In the genomic region with DNA sequence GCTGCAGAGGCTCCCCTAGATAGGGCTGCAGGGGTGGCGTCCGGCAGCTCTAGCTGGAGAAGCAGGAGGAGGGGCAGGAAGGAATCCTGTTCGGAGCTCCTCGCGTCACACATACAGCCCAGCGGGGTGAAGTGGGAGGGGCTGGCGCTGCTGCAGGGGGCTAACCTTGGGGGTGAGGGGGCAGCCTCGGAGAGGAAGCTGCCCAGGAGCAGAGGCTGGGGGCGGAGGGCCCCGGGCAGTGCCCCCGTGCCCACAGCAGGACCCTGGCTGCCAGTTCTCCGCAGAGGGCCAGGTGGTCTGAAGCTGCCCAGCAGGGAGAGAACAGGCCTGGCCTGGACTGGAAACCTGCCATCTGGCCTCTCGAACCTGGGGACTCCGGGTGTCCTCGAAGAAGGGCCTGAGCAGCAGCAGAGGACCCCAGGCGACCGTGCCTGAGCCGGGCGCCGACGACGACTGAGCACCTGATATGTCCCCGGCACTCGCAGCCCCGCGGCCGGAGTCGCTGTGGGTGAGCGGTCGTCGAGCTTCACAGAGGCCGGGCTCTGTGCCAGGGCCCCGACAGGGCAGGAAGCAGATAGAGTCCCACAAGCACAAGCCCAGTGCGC, we compare ENCODE assay signal across 9 cellular contexts. TPM values are rescaled to one million over a fixed set of nuclear protein-coding genes. Genes with fewer than 3 reads are reported as not detected.
DNase-seq lines count a peak whose midpoint lies in the region; ATAC-seq and TF ChIP-seq lines count a peak whose summit lies in the region.
"Had no signal": no experiment of that assay in that cellular context is flagged by ENCODE, and none has a peak within 500 bp of the region (broad histone marks: within the 10 kb centered on the region; RNA-seq: fewer than 3 reads in every experiment).

No MANE protein-coding gene starts in this region.

- peaks cover 3% of the 10 kb centered on the region for H3K36me3 Mint-ChIP-seq in chondrocyte (ENCODE audit: low read depth)
- peaks cover 4% of the 10 kb centered on the region; the same call in 1 of the 2 replicates for H3K36me3 Mint-ChIP-seq in HFFc6 (ENCODE audit: low read depth)

- H3K4me1 Mint-ChIP-seq in chondrocyte (ENCODE audit: low read depth) (peaks cover 7% of the 10 kb centered on the region), HFFc6 (ENCODE audit: low read depth) (peaks cover 7% of the 10 kb centered on the region; the same call in 1 of the 2 replicates)

- no peak overlapping the region for H3K27ac ChIP-seq in MM.1S (ENCODE audit: low read length)

- H3K4me2 ChIP-seq in MM.1S (ENCODE audit: low read depth, low read length), result no peak overlapping the region

- 0 out of 2 replicates have a peak, but pooled peaks cover 4% of the 10 kb centered on the region for H3K4me1 ChIP-seq in MM.1S (ENCODE audit: low read length)

- H3K9me3 ChIP-seq in MM.1S (replicated peaks; ENCODE audit: insufficient read depth, low read length), result no peaks in the 10 kb centered on the region

- no peak overlapping the region for H3K9ac ChIP-seq in MM.1S (ENCODE audit: low read length)

- no peaks in the 10 kb centered on the region for H3K9me2 ChIP-seq in MM.1S (replicated peaks; ENCODE audit: insufficient read depth, low read length)

- peaks cover 8% of the 10 kb centered on the region for H3K9me3 Mint-ChIP-seq in chondrocyte (ENCODE audit: low read depth)
- H3K9me3 Mint-ChIP-seq in HFFc6, result peaks cover 6% of the 10 kb centered on the region

- TF ChIP-seq CTCF in chondrocyte (IDR thresholded peaks at IDR 0.05), result no peak
- no peak for TF ChIP-seq CTCF in HFFc6 (IDR thresholded peaks at IDR 0.05)
- TF ChIP-seq CTCF in MM.1S (IDR thresholded peaks at IDR 0.05; ENCODE audit: low read length), result no peak

- no peaks in the 10 kb centered on the region for H3K27me3 Mint-ChIP-seq in chondrocyte (ENCODE audit: low read depth)
- peaks cover 9% of the 10 kb centered on the region for H3K27me3 Mint-ChIP-seq in HFFc6 (ENCODE audit: insufficient read depth)

- H2AFZ ChIP-seq in MM.1S (ENCODE audit: low read length), result no peak overlapping the region

- no peaks in the 10 kb centered on the region for H3F3A ChIP-seq in MM.1S (ENCODE audit: insufficient read depth, low read length)

- ATAC-seq in GM18519 (IDR thresholded peaks at IDR 0.05; ENCODE audit: low FRiP score, unreplicated experiment) (no peak), HG02571 (IDR thresholded peaks at IDR 0.05; ENCODE audit: unreplicated experiment) (no peak)

- no peaks in the 10 kb centered on the region for H3K79me2 ChIP-seq in MM.1S (ENCODE audit: low read length)

- H3K36me3 ChIP-seq in H7 (replicated peaks; ENCODE audit: control insufficient read depth, insufficient read depth, low read length) (no peaks in the 10 kb centered on the region), MM.1S (replicated peaks; ENCODE audit: insufficient read depth, low read length) (no peaks in the 10 kb centered on the region)

- H3K4me3 ChIP-seq in H7 (ENCODE audit: insufficient read depth, low read depth, low read length), result no peak overlapping the region
- no peak overlapping the region for H3K4me3 ChIP-seq in MM.1S (ENCODE audit: low read length)

- peak; percentile 58 for DNase-seq in H7
- DNase-seq in UCSD-AML1 (lab: John Stamatoyannopoulos, UW; ENCODE audit: unreplicated experiment), result peak; percentile 68
- DNase-seq in chondrocyte (ENCODE audit: low spot score), result peak; percentile 83
- peak; percentile 66 for DNase-seq in stimulated activated CD4-positive, alpha-beta T cell treated with anti-CD3 and anti-CD28 coated beads, Interleukin-15, amount 100 ng/mL, for 24 hours
- no peak for DNase-seq in HFFc6
- no peak for DNase-seq in MM.1S

- H3K4me3 Mint-ChIP-seq in chondrocyte (ENCODE audit: unreplicated experiment) (no peak overlapping the region), HFFc6 (no peak overlapping the region)
- H3K4me3 Mint-ChIP-seq: nephron had no signal

- no peak overlapping the region for H3K27ac Mint-ChIP-seq in chondrocyte (ENCODE audit: unreplicated experiment)
- no peak overlapping the region for H3K27ac Mint-ChIP-seq in HFFc6

- H4K20me1 ChIP-seq in MM.1S (ENCODE audit: insufficient read depth, low read length), result no peaks in the 10 kb centered on the region

- no peaks in the 10 kb centered on the region for H3K27me3 ChIP-seq in H7 (ENCODE audit: control insufficient read depth, insufficient read depth, low read length)
- H3K27me3 ChIP-seq in MM.1S (replicated peaks; ENCODE audit: insufficient read depth, low read length), result no peaks in the 10 kb centered on the region; the same call in 1 of the 2 replicates

RNA-seq across cellular contexts. Expression of a gene that starts 2.5 kb away (rescaled TPM):
- total RNA-seq in H7 (2014; rRNA removed; shearing (Covaris generic)), result 0.07 TPM in 1 of 2 replicates, not detected in the other
- 1.9 to 2.9 TPM (median 2.8 TPM) in 3 replicates for total RNA-seq in chondrocyte
- under 1 TPM in 3 of 6 experiments, not detected in 3; 0.11 to 0.28 (median 0.14) TPM for total RNA-seq in HFFc6 (2021; fragmentation: NEBNext Ultra II Directional; extraction: Animal tissue kit (Norgen Biotek cat#: 25700))

RNA-seq across cellular contexts. Expression of a gene that starts 36.2 kb away (rescaled TPM):
- total RNA-seq in H7 (2014; rRNA removed; shearing (Covaris generic)), result 66.5 and 69.0 TPM in 2 replicates
- total RNA-seq in chondrocyte, result 22.0 to 29.4 TPM (median 22.7 TPM) in 3 replicates
- 10 to 100 TPM; 13.9 to 20.5 (median 15.0) TPM for total RNA-seq in HFFc6 (2021; fragmentation: NEBNext Ultra II Directional; extraction: Animal tissue kit (Norgen Biotek cat#: 25700))

RNA-seq across cellular contexts. Expression of a gene that starts 54.4 kb away (rescaled TPM):
- 10.3 and 15.2 TPM in 2 replicates for total RNA-seq in H7 (2014; rRNA removed; shearing (Covaris generic))
- total RNA-seq in chondrocyte, result 54.9 to 63.2 TPM (median 61.3 TPM) in 3 replicates
- total RNA-seq in HFFc6 (2021; fragmentation: NEBNext Ultra II Directional; extraction: Animal tissue kit (Norgen Biotek cat#: 25700)), result 10 to 100 TPM; 36.9 to 48.5 (median 43.3) TPM

RNA-seq across cellular contexts. Expression of a gene that starts 60.0 kb away (rescaled TPM):
- total RNA-seq in H7 (2014; rRNA removed; shearing (Covaris generic)), result not detected in 2 replicates
- total RNA-seq in chondrocyte, result not detected in 3 replicates
- total RNA-seq in HFFc6 (2021; fragmentation: NEBNext Ultra II Directional; extraction: Animal tissue kit (Norgen Biotek cat#: 25700)), result not detected

Comparison
In these comparisons a context has a peak if more than half of its experiments do, and no peak if none do; other contexts are left out.
1. DNase-seq: peak in H7 (single experiment), UCSD-AML1 (single experiment), chondrocyte (single experiment) and stimulated activated CD4-positive, alpha-beta T cell treated with anti-CD3 and anti-CD28 coated beads, Interleukin-15, amount 100 ng/mL, for 24 hours (single experiment); none in HFFc6 (single experiment) and MM.1S (single experiment).